ENCODE assay signal across 1 cellular context in genomic region chr2:241540766-241541561, GRCh38.
TF ChIP-seq lines count a peak whose summit lies in the region.

No MANE protein-coding gene starts in this region.

TF ChIP-seq in HepG2, 621 proteins besides CTCF, POLR2A, EP300 and RAD21 (continued from another document and continues in another):
- TF ChIP-seq ZFY (CRISPR knock-in tag; IDR thresholded peaks at IDR 0.05) (peak; percentile 52), CREB1 (IDR thresholded peaks at IDR 0.05) (no peak), CREB1 (CRISPR knock-in tag; IDR thresholded peaks at IDR 0.05) (no peak), THRA (CRISPR knock-in tag; IDR thresholded peaks at IDR 0.05; ENCODE audit: borderline replicate concordance) (no peak), ARNT (IDR thresholded peaks at IDR 0.05) (no peak), DRAP1 (CRISPR knock-in tag; IDR thresholded peaks at IDR 0.05) (no peak), WIZ (CRISPR knock-in tag; IDR thresholded peaks at IDR 0.05) (no peak), ZNF317 (CRISPR knock-in tag; IDR thresholded peaks at IDR 0.05) (no peak), FOXA1 (IDR thresholded peaks at IDR 0.05) (no peak), FOXA1 (CRISPR knock-in tag; IDR thresholded peaks at IDR 0.05) (no peak), HNF1A (IDR thresholded peaks at IDR 0.05; ENCODE audit: low read depth) (no peak), HNF1A (CRISPR knock-in tag; IDR thresholded peaks at IDR 0.05; ENCODE audit: borderline replicate concordance) (0 out of 2 replicates have a peak, but pooled peaks have one; percentile 29), ZBTB20 (CRISPR knock-in tag; IDR thresholded peaks at IDR 0.05; ENCODE audit: borderline replicate concordance, low read depth) (no peak), GMEB1 (CRISPR knock-in tag; IDR thresholded peaks at IDR 0.05; ENCODE audit: borderline replicate concordance) (no peak), SSRP1 (CRISPR knock-in tag; IDR thresholded peaks at IDR 0.05) (no peak), ZSCAN21 (CRISPR knock-in tag; IDR thresholded peaks at IDR 0.05; ENCODE audit: borderline replicate concordance) (peak; percentile 33; the same call in 1 of the 2 replicates), SIX4 (CRISPR knock-in tag; IDR thresholded peaks at IDR 0.05) (no peak), REST (IDR thresholded peaks at IDR 0.05; ENCODE audit: borderline replicate concordance in 1 of 2, low read depth in 1 of 2, low read length in 2 of 2) (no peak), MTF2 (CRISPR knock-in tag; IDR thresholded peaks at IDR 0.05; ENCODE audit: borderline replicate concordance) (no peak; the same call in 1 of the 2 replicates), ZNF335 (CRISPR knock-in tag; IDR thresholded peaks at IDR 0.05) (no peak), ZNF781 (CRISPR knock-in tag; IDR thresholded peaks at IDR 0.05; ENCODE audit: borderline replicate concordance, not compliant biosample characterization) (no peak), HHEX (CRISPR knock-in tag; IDR thresholded peaks at IDR 0.05) (no peak), TEF (CRISPR knock-in tag; IDR thresholded peaks at IDR 0.05) (no peak), ARID2 (CRISPR knock-in tag; IDR thresholded peaks at IDR 0.05; ENCODE audit: borderline replicate concordance) (no peak), E2F2 (CRISPR knock-in tag; IDR thresholded peaks at IDR 0.05; ENCODE audit: borderline replicate concordance) (no peak; the same call in 1 of the 2 replicates), KLF11 (CRISPR knock-in tag; IDR thresholded peaks at IDR 0.05) (no peak), TEAD2 (CRISPR knock-in tag; IDR thresholded peaks at IDR 0.05) (no peak), ZNF572 (CRISPR knock-in tag; IDR thresholded peaks at IDR 0.05) (no peak), MAX (IDR thresholded peaks at IDR 0.05) (0 out of 2 replicates have a peak, but pooled peaks have one; percentile 37), ZNF660 (CRISPR knock-in tag; IDR thresholded peaks at IDR 0.05; ENCODE audit: borderline replicate concordance, low read depth) (no peak), TBX2 (CRISPR knock-in tag; IDR thresholded peaks at IDR 0.05; ENCODE audit: borderline replicate concordance) (no peak), DBP (CRISPR knock-in tag; IDR thresholded peaks at IDR 0.05; ENCODE audit: not compliant biosample characterization) (no peak), NFIC (IDR thresholded peaks at IDR 0.05; ENCODE audit: low read length) (no peak), ZNF331 (CRISPR knock-in tag; IDR thresholded peaks at IDR 0.05) (0 out of 2 replicates have a peak, but pooled peaks have one; percentile 20), DR1 (CRISPR knock-in tag; IDR thresholded peaks at IDR 0.05) (no peak), ZNF773 (CRISPR knock-in tag; IDR thresholded peaks at IDR 0.05; ENCODE audit: borderline replicate concordance) (no peak), ZNF674 (CRISPR knock-in tag; IDR thresholded peaks at IDR 0.05; ENCODE audit: low read depth) (no peak), ZHX1 (CRISPR knock-in tag; IDR thresholded peaks at IDR 0.05; ENCODE audit: low read depth) (no peak), NFYC (CRISPR knock-in tag; IDR thresholded peaks at IDR 0.05) (no peak), BCLAF1 (IDR thresholded peaks at IDR 0.05) (no peak), ZNF207 (IDR thresholded peaks at IDR 0.05; ENCODE audit: borderline replicate concordance) (no peak), ZNF501 (CRISPR knock-in tag; IDR thresholded peaks at IDR 0.05) (no peak), ZSCAN29 (CRISPR knock-in tag; conservative IDR thresholded peaks at IDR 0.05) (no peak), GTF2F1 (IDR thresholded peaks at IDR 0.05; ENCODE audit: low read length) (no peak)
